33 cellular contexts compared by ENCODE assay signal in genomic region chr15:36856339-36856973, GRCh38.
"Had no signal": no experiment of that assay in that cellular context is flagged by ENCODE, and none has a peak within 500 bp of the region (broad histone marks: within the 10 kb centered on the region; RNA-seq: fewer than 3 reads in every experiment).

No MANE protein-coding gene starts in this region.

- FAIRE-seq: astrocyte, bronchial epithelial cell, endothelial cell of umbilical vein had no signal

- H3K9me3 Mint-ChIP-seq: activated CD8-positive, alpha-beta T cell treated with anti-CD3 and anti-CD28 coated beads for 36 hours; activated T-helper 17 cell treated with anti-CD3 and anti-CD28 coated beads, Interleukin-2, amount 50 U/mL, for 72 hours; central memory CD8-positive, alpha-beta T cell; T-helper 2 cell treated with Interferon-gamma antibody and Interleukin-4, amounts not matched to agents 5 μg/mL and 100 μg/mL, for 36 hours had no signal

- H3K27ac ChIP-seq: brain microvascular endothelial cell, epithelial cell of prostate, esophagus squamous epithelium, WERI-Rb-1 had no signal

- DNase-seq: activated B cell treated with CpG ODN at 0.5 μM for 24 hours; activated CD4-positive, alpha-beta T cell treated with anti-CD3 and anti-CD28 coated beads for 48 hours; activated CD4-positive, alpha-beta T cell treated with anti-CD3 and anti-CD28 coated beads, Interleukin-2, amount 50 U/mL, for 1 hour; activated CD4-positive, alpha-beta T cell treated with anti-CD3 and anti-CD28 coated beads, Interleukin-2, amount 50 U/mL, for 48 hours; activated CD8-positive, alpha-beta memory T cell treated with anti-CD3 and anti-CD28 coated beads for 24 hours; activated CD8-positive, alpha-beta T cell treated with anti-CD3 and anti-CD28 coated beads for 36 hours; activated effector memory CD4-positive, alpha-beta T cell treated with Interleukin-2 at 50 U/mL for 16 hours; activated gamma-delta T cell treated with Interleukin-2 at 50 U/mL for 16 hours; activated naive CD4-positive, alpha-beta T cell treated with anti-CD3 and anti-CD28 coated beads, Interleukin-2, amount 50 U/mL, for 16 hours; activated naive CD4-positive, alpha-beta T cell treated with Interleukin-2 at 50 U/mL for 16 hours; activated T-cell treated with anti-CD3 and anti-CD28 coated beads, Interleukin-2, amount 50 U/mL, for 4 hours; amniotic stem cell; anterior cingulate cortex; brain microvascular endothelial cell; cortex of kidney; dermis blood vessel endothelial cell; effector CD4-positive, alpha-beta T cell; effector memory CD8-positive, alpha-beta T cell; esophagus squamous epithelium; foreskin fibroblast; head of caudate nucleus; T-helper 17 cell; T1000; WERI-Rb-1 had no signal

- H3K27me3 ChIP-seq: brain microvascular endothelial cell, esophagus squamous epithelium had no signal

- H3K36me3 Mint-ChIP-seq: activated naive CD8-positive, alpha-beta T cell had no signal

- H3K4me3 Mint-ChIP-seq: activated B cell treated with CpG ODN at 0.5 μM for 24 hours; activated CD8-positive, alpha-beta T cell treated with anti-CD3 and anti-CD28 coated beads for 36 hours; activated naive CD8-positive, alpha-beta T cell; activated T-cell treated with anti-CD3 and anti-CD28 coated beads, Interleukin-2, amount 50 U/mL, for 4 hours; activated T-helper 17 cell treated with anti-CD3 and anti-CD28 coated beads, Interleukin-2, amount 50 U/mL, for 72 hours; central memory CD8-positive, alpha-beta T cell; effector memory CD8-positive, alpha-beta T cell; T-helper 17 cell; T-helper 2 cell treated with Interferon-gamma antibody and Interleukin-4, amounts not matched to agents 5 μg/mL and 100 μg/mL, for 36 hours had no signal

- H3K4me3 ChIP-seq: esophagus squamous epithelium had no signal

- ATAC-seq: activated CD4-positive, CD25-positive, alpha-beta regulatory T cell treated with anti-CD3 and anti-CD28 coated beads, Interleukin-2, amount 50 U/mL, for 24 hours; activated CD8-positive, alpha-beta T cell treated with anti-CD3 and anti-CD28 coated beads for 36 hours; activated T-cell treated with anti-CD3 and anti-CD28 coated beads, Interleukin-2, amount 50 U/mL, for 4 hours; activated T-helper 17 cell treated with anti-CD3 and anti-CD28 coated beads, Interleukin-2, amount 50 U/mL, for 72 hours; effector memory CD8-positive, alpha-beta T cell; T-helper 17 cell had no signal

- H3K27ac Mint-ChIP-seq: activated B cell treated with CpG ODN at 0.5 μM for 24 hours; activated CD8-positive, alpha-beta T cell treated with anti-CD3 and anti-CD28 coated beads for 36 hours; activated naive CD8-positive, alpha-beta T cell; activated T-helper 17 cell treated with anti-CD3 and anti-CD28 coated beads, Interleukin-2, amount 50 U/mL, for 72 hours; effector memory CD8-positive, alpha-beta T cell; T-helper 17 cell; T-helper 2 cell treated with Interferon-gamma antibody and Interleukin-4, amounts not matched to agents 5 μg/mL and 100 μg/mL, for 36 hours had no signal

- H3K27me3 Mint-ChIP-seq: activated B cell treated with CpG ODN at 0.5 μM for 24 hours had no signal

- H3K36me3 ChIP-seq: brain microvascular endothelial cell, esophagus squamous epithelium, WERI-Rb-1 had no signal

- H3K4me1 Mint-ChIP-seq: activated B cell treated with CpG ODN at 0.5 μM for 24 hours; activated T-helper 17 cell treated with anti-CD3 and anti-CD28 coated beads, Interleukin-2, amount 50 U/mL, for 72 hours; central memory CD8-positive, alpha-beta T cell; T-helper 17 cell had no signal

- H3K4me1 ChIP-seq: esophagus squamous epithelium had no signal
